In the genomic region with DNA sequence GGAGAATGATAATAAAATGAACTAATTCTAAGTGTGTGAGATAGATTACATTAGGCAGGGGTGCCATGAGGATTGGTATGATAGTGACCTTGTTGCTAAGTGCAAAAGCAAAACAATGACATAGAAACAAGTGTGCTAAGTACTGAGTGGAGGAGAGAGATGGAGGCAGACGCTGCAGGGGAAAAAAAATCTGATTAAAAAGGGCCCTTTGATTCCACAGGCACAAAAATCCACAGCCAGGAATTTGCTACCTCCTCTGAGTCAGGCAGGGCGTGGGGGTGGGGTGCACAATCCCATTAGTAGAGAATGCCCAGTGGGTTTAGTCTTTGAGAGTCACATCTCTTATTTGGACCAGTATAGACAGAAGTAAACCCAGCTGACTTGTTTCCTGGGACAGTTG, we compare ENCODE assay signal across 1 cellular context.
A peak's percentile ranks its signal among the peaks of the same experiment; 100 is the strongest.
TF ChIP-seq lines count a peak whose summit lies in the region.

A gene with protein sequence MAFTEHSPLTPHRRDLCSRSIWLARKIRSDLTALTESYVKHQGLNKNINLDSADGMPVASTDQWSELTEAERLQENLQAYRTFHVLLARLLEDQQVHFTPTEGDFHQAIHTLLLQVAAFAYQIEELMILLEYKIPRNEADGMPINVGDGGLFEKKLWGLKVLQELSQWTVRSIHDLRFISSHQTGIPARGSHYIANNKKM (plus strand): TSS at position 322 of the 400 bp plus-strand sequence. CDS start 88 bp downstream, outside the sequence.

TF ChIP-seq in H1, 55 proteins besides CTCF, POLR2A, EP300 and RAD21:
- TF ChIP-seq POLR2AphosphoS5 (IDR thresholded peaks at IDR 0.05; ENCODE audit: low read depth, low read length) (0 out of 2 replicates have a peak, but pooled peaks have one; percentile 35), BRCA1 (IDR thresholded peaks at IDR 0.05; ENCODE audit: low read depth, low read length) (no peak)
